ENCODE assay signal across 20 cellular contexts in the genomic region with DNA sequence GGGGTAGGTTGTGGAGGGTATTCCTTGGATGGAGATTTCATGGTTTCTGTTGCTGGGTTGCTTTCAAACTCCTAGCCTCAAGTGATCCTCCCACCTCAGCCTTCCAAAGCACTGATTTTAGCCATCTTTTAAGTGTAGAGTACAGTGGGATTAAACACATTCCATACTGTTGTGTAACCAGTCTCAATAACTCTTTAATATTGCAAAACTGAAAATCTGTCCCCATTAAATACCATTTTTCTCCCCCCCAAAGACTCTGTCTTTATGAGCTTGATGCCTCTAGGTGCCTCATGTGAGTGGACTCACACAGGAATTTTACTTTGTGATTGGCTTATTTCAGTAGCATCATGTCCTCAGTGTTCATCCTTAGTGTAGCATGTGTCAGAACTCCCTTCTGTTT.
DNase-seq lines count a peak whose midpoint lies in the region; ATAC-seq and TF ChIP-seq lines count a peak whose summit lies in the region.
"Had no signal": no experiment of that assay in that cellular context is flagged by ENCODE, and none has a peak within 500 bp of the region (broad histone marks: within the 10 kb centered on the region; RNA-seq: fewer than 3 reads in every experiment).

No MANE protein-coding gene starts in this region.

- no peak overlapping the region for H2AK5ac ChIP-seq in IMR-90 (ENCODE audit: low read depth, low read length)

- intact Hi-C loops in IMR-90 (cut with micrococcal nuclease) = no loop called here

- no peaks in the 10 kb centered on the region for H3K36me3 Mint-ChIP-seq in stimulated activated naive B cell treated with anti-CD40 and anti-IgM and Interleukin-4, amounts not matched to agents 10 μg/mL and 1 μg/mL and 100 μg/mL, for 72 hours
- H3K36me3 Mint-ChIP-seq: CD4-positive, CD25-positive, alpha-beta regulatory T cell; CD8-positive, alpha-beta memory T cell had no signal

- no peak overlapping the region for H3K4me3 Mint-ChIP-seq in stimulated activated naive B cell treated with anti-CD40 and anti-IgM and Interleukin-4, amounts not matched to agents 10 μg/mL and 1 μg/mL and 100 μg/mL, for 72 hours
- H3K4me3 Mint-ChIP-seq: CD4-positive, CD25-positive, alpha-beta regulatory T cell; CD8-positive, alpha-beta memory T cell; GM23338 had no signal

- no peaks in the 10 kb centered on the region for H3K9me3 Mint-ChIP-seq in stimulated activated naive B cell treated with anti-CD40 and anti-IgM and Interleukin-4, amounts not matched to agents 10 μg/mL and 1 μg/mL and 100 μg/mL, for 72 hours
- H3K9me3 Mint-ChIP-seq: GM23338 had no signal

- peaks cover 5% of the 10 kb centered on the region for H3K27me3 ChIP-seq in IMR-90 (ENCODE audit: control insufficient read depth, insufficient read depth, low read length)
- no peaks in the 10 kb centered on the region for H3K27me3 ChIP-seq in upper lobe of left lung

- no peak overlapping the region for H2BK120ac ChIP-seq in IMR-90 (ENCODE audit: low read depth, low read length)

- no peaks in the 10 kb centered on the region for H3K9me3 ChIP-seq in IMR-90 (ENCODE audit: control insufficient read depth, insufficient read depth, low read length)
- no peaks in the 10 kb centered on the region for H3K9me3 ChIP-seq in upper lobe of left lung
- H3K9me3 ChIP-seq: A549 had no signal

- no peak overlapping the region for H4K5ac ChIP-seq in IMR-90 (ENCODE audit: low read depth, low read length)

- no peak overlapping the region for H2BK5ac ChIP-seq in IMR-90 (ENCODE audit: low read depth, low read length, poor library complexity, severe bottlenecking)

- no peak overlapping the region for H3K4me2 ChIP-seq in IMR-90 (ENCODE audit: low read depth, low read length)
- H3K4me2 ChIP-seq: A549, GM23338 had no signal

- TF ChIP-seq CTCF in AG10803 (conservative IDR thresholded peaks at IDR 0.05; ENCODE audit: low read length) (no peak), IMR-90 (conservative IDR thresholded peaks at IDR 0.05; ENCODE audit: low read depth, low read length) (no peak), retinal pigment epithelial cell (conservative IDR thresholded peaks at IDR 0.05; ENCODE audit: low read depth, low read length) (no peak), upper lobe of left lung (IDR thresholded peaks at IDR 0.05) (no peak)

- H3K4me1 Mint-ChIP-seq in stimulated activated naive B cell treated with anti-CD40 and anti-IgM and Interleukin-4, amounts not matched to agents 10 μg/mL and 1 μg/mL and 100 μg/mL, for 72 hours = peaks cover 21 to 47% of the 10 kb centered on the region in 2 donors

- CTCF ChIA-PET in IMR-90 (lab: Yijun Ruan, JAX) = no interaction called here

- H3K4ac ChIP-seq in IMR-90 (ENCODE audit: low read depth, low read length) = no peak overlapping the region

- H4K20me1 ChIP-seq in IMR-90 (ENCODE audit: insufficient read depth, low read length) = no peaks in the 10 kb centered on the region

- dilution Hi-C loops in IMR-90 (cut with HindIII; ENCODE audit: low sequenced_read_pairs, unreplicated experiment) = no loop called here

- H3K36me3 ChIP-seq in IMR-90 (ENCODE audit: control insufficient read depth, insufficient read depth, low read length) = no peaks in the 10 kb centered on the region
- no peaks in the 10 kb centered on the region for H3K36me3 ChIP-seq in upper lobe of left lung

- H4K91ac ChIP-seq in IMR-90 (ENCODE audit: insufficient read depth, low read depth, low read length) = no peak overlapping the region

- no peak for TF ChIP-seq RAD21 in IMR-90 (IDR thresholded peaks at IDR 0.05; ENCODE audit: low read length)

- H3K27ac ChIP-seq in IMR-90 (ENCODE audit: insufficient read depth, low read length) (no peak overlapping the region), upper lobe of left lung (no peak overlapping the region)
- H3K27ac ChIP-seq: 22Rv1, A549, HL-60 had no signal

- no peak overlapping the region for H3K18ac ChIP-seq in IMR-90 (ENCODE audit: low read depth, low read length)

- no peak overlapping the region for H3K27ac Mint-ChIP-seq in stimulated activated naive B cell treated with anti-CD40 and anti-IgM and Interleukin-4, amounts not matched to agents 10 μg/mL and 1 μg/mL and 100 μg/mL, for 72 hours
- H3K27ac Mint-ChIP-seq: CD4-positive, CD25-positive, alpha-beta regulatory T cell; GM23338 had no signal

- in situ Hi-C loops in IMR-90 (cut with MboI; ENCODE audit: low sequenced_read_pairs) = loop anchor here (10.0 kb wide), 2 partner anchors 243 to 433 kb away; no protein-coding TSS in a partner anchor

- POLR2A ChIA-PET in IMR-90 (lab: Charles Lee; ENCODE audit: unreplicated experiment) = no interaction called here

- TF ChIP-seq POLR2A in IMR-90 (IDR thresholded peaks at IDR 0.05; ENCODE audit: low read depth, low read length) (no peak), upper lobe of left lung (IDR thresholded peaks at IDR 0.05) (no peak)

- TF ChIP-seq EP300 in upper lobe of left lung (IDR thresholded peaks at IDR 0.05) = no peak

- H3K9me1 ChIP-seq in IMR-90 (ENCODE audit: insufficient read depth, low read length) = peaks cover 4% of the 10 kb centered on the region; the same call in 1 of the 2 replicates

- ATAC-seq in IMR-90 (ENCODE audit: low read depth) = no peak
- ATAC-seq in upper lobe of left lung (ENCODE audit: low FRiP score in 2 of 2) = no peak
- ATAC-seq in stimulated activated naive B cell treated with anti-CD40 and anti-IgM and Interleukin-4, amounts not matched to agents 10 μg/mL and 1 μg/mL and 100 μg/mL, for 72 hours (replicated peaks) = no peak
- ATAC-seq: A549, GM23338, K562 had no signal

- H3K56ac ChIP-seq in IMR-90 (ENCODE audit: extremely low read depth, insufficient read depth, low read length) = no peak overlapping the region

- H3K79me1 ChIP-seq in IMR-90 (ENCODE audit: low read depth in 1 of 2, low read length in 2 of 2) = no peaks in the 10 kb centered on the region

- no TSS peak for BruUV-seq in IMR-90 (replicated peaks; lab: Mats Ljungman, UMichigan)

- no peak overlapping the region for H3K4me3 ChIP-seq in AG10803 (ENCODE audit: low read length)
- H3K4me3 ChIP-seq in IMR-90 (ENCODE audit: insufficient read depth, low read depth, low read length) = no peak overlapping the region
- H3K4me3 ChIP-seq in retinal pigment epithelial cell (ENCODE audit: low read length) = no peak overlapping the region
- no peak overlapping the region for H3K4me3 ChIP-seq in upper lobe of left lung
- H3K4me3 ChIP-seq: A549, GM23338, K562 had no signal

- H3K14ac ChIP-seq in IMR-90 (replicated peaks; ENCODE audit: low read depth, low read length) = no peak overlapping the region

- H3K4me1 ChIP-seq in IMR-90 (ENCODE audit: control insufficient read depth, insufficient read depth, low read length) (peaks cover 3% of the 10 kb centered on the region; the same call in 1 of the 2 replicates), upper lobe of left lung (peaks cover 0 to 6% (median 4%) of the 10 kb centered on the region in 4 donors)

- DNase-seq in AG10803 (ENCODE audit: low read depth) (peak; percentile 35), GM03348 (ENCODE audit: low spot score) (peak; percentile 51), IMR-90 (no peak), retinal pigment epithelial cell (ENCODE audit: low read depth) (peak; percentile 13), NCI-H1092 (lab: John Stamatoyannopoulos, UW) (no peak), upper lobe of left lung (no peak)
- no peak for DNase-seq in stimulated activated naive B cell treated with anti-CD40 and anti-IgM and Interleukin-4, amounts not matched to agents 10 μg/mL and 1 μg/mL and 100 μg/mL, for 72 hours
- DNase-seq: C1 segment of cervical spinal cord; CD4-positive, CD25-positive, alpha-beta regulatory T cell; CD8-positive, alpha-beta memory T cell; COR-L47; DMS 273 treated with DMSO at 0.1 percent for 48 hours; DMS53; DND-41; HCEC 1CT had no signal

- no peak overlapping the region for H2AK9ac ChIP-seq in IMR-90 (replicated peaks; ENCODE audit: low read depth, low read length, poor library complexity)

- no peak overlapping the region for H3K9ac ChIP-seq in IMR-90 (ENCODE audit: low read depth, low read length)

- no peak overlapping the region for H3K23ac ChIP-seq in IMR-90 (ENCODE audit: low read depth, low read length)

- H4K8ac ChIP-seq in IMR-90 (ENCODE audit: low read depth in 2 of 2, low read length in 2 of 2) = no peak overlapping the region

- H3K27me3 Mint-ChIP-seq in stimulated activated naive B cell treated with anti-CD40 and anti-IgM and Interleukin-4, amounts not matched to agents 10 μg/mL and 1 μg/mL and 100 μg/mL, for 72 hours = peaks cover 12% of the 10 kb centered on the region in 2 donors

- no peak overlapping the region for H2BK20ac ChIP-seq in IMR-90 (ENCODE audit: low read depth, low read length)

- no peak overlapping the region for H2BK15ac ChIP-seq in IMR-90 (ENCODE audit: low read depth, low read length)

- H2AFZ ChIP-seq in IMR-90 (replicated peaks; ENCODE audit: low read length, poor library complexity) = no peak overlapping the region
- H2AFZ ChIP-seq: GM23338 had no signal

TF ChIP-seq in IMR-90, 13 proteins besides CTCF, POLR2A, EP300 and RAD21:
- TF ChIP-seq SMC3 (IDR thresholded peaks at IDR 0.05; ENCODE audit: low read depth, low read length) (no peak), CEBPB (IDR thresholded peaks at IDR 0.05; ENCODE audit: low read depth, low read length) (peak; percentile 49), MXI1 (IDR thresholded peaks at IDR 0.05; ENCODE audit: borderline replicate concordance, low read depth, low read length) (no peak)

Comparison
In these comparisons a context has a peak if more than half of its experiments do, and no peak if none do; other contexts are left out.
1. DNase-seq: peak in AG10803 (single experiment), GM03348 (single experiment) and retinal pigment epithelial cell (single experiment); none in IMR-90 (single experiment), NCI-H1092 (single experiment), upper lobe of left lung (0 of 2) and stimulated activated naive B cell treated with anti-CD40 and anti-IgM and Interleukin-4, amounts not matched to agents 10 μg/mL and 1 μg/mL and 100 μg/mL, for 72 hours (single experiment).